In genomic region chr1:95084317-95085176, GRCh38 we compare ENCODE assay signal across 8 cellular contexts. TPM values are rescaled to one million over a fixed set of nuclear protein-coding genes. Genes with fewer than 3 reads are reported as not detected.
DNase-seq lines count a peak whose midpoint lies in the region; ATAC-seq and TF ChIP-seq lines count a peak whose summit lies in the region.

No MANE protein-coding gene starts in this region.

- H3K4me3 ChIP-seq in A673 (ENCODE audit: low read depth, low read length, poor library complexity, severe bottlenecking) (no peak overlapping the region), HAP-1 (no peak overlapping the region)

- no peak overlapping the region for H3K4me3 Mint-ChIP-seq in activated naive CD4-positive, alpha-beta T cell treated with anti-CD3 and anti-CD28 coated beads for 36 hours
- no peak overlapping the region for H3K4me3 Mint-ChIP-seq in stimulated activated naive CD8-positive, alpha-beta T cell treated with anti-CD3 and anti-CD28 coated beads, Interleukin-15, amount 100 ng/mL, for 72 hours

- intact Hi-C loops in A673 (cut with micrococcal nuclease; ENCODE audit: unreplicated experiment), result loop anchor here (1.0 kb wide), 1 partner anchor 149 kb away; no protein-coding TSS in a partner anchor
- intact Hi-C loops in activated naive CD4-positive, alpha-beta T cell treated with anti-CD3 and anti-CD28 coated beads for 36 hours (cut with micrococcal nuclease), result loop anchor here (1.0 kb wide), 1 partner anchor 150 kb away; the partner anchor contains the start of gene RWDD3

- H3K9me3 Mint-ChIP-seq in activated naive CD4-positive, alpha-beta T cell treated with anti-CD3 and anti-CD28 coated beads for 36 hours, result no peaks in the 10 kb centered on the region
- H3K9me3 Mint-ChIP-seq in stimulated activated naive CD8-positive, alpha-beta T cell treated with anti-CD3 and anti-CD28 coated beads, Interleukin-15, amount 100 ng/mL, for 72 hours, result no peaks in the 10 kb centered on the region

- peak; percentile 70 for ATAC-seq in stimulated activated naive CD8-positive, alpha-beta T cell treated with anti-CD3 and anti-CD28 coated beads, Interleukin-15, amount 100 ng/mL, for 72 hours

- CTCF ChIA-PET in A673 (lab: Charles Lee), result interaction anchor here (0.5 to 2.4 kb wide), 3 partner anchors 33 to 149 kb away, joined by 4 to 23 read pairs (median 5); partner anchors contain the start of genes RWDD3 and TLCD4
- CTCF ChIA-PET in activated naive CD4-positive, alpha-beta T cell treated with anti-CD3 and anti-CD28 coated beads for 36 hours (lab: Charles Lee), result interaction anchor here (0.6 to 2.8 kb wide), 24 partner anchors 10 to 279 kb away, joined by 3 to 18 read pairs (median 4); partner anchors contain the start of genes ALG14 and RWDD3

- no peaks in the 10 kb centered on the region for H3K4me1 Mint-ChIP-seq in activated naive CD4-positive, alpha-beta T cell treated with anti-CD3 and anti-CD28 coated beads for 36 hours (ENCODE audit: low read depth)
- no peaks in the 10 kb centered on the region for H3K4me1 Mint-ChIP-seq in stimulated activated naive CD8-positive, alpha-beta T cell treated with anti-CD3 and anti-CD28 coated beads, Interleukin-15, amount 100 ng/mL, for 72 hours

- H3K9me3 ChIP-seq in A673 (ENCODE audit: low read depth, low read length, poor library complexity, severe bottlenecking) (no peaks in the 10 kb centered on the region), HAP-1 (no peaks in the 10 kb centered on the region)

- no peaks in the 10 kb centered on the region for H3K36me3 Mint-ChIP-seq in activated naive CD4-positive, alpha-beta T cell treated with anti-CD3 and anti-CD28 coated beads for 36 hours (ENCODE audit: low read depth)

- no peak overlapping the region for H3K27ac ChIP-seq in A673 (ENCODE audit: low read depth, low read length, poor library complexity, severe bottlenecking)

- H3K27me3 ChIP-seq in A673 (replicated peaks; ENCODE audit: insufficient read depth, low read depth, low read length, poor library complexity) (peaks cover 23% of the 10 kb centered on the region), HAP-1 (ENCODE audit: low read depth) (0 out of 2 replicates have a peak, but pooled peaks cover 3% of the 10 kb centered on the region)

- in situ Hi-C loops in HAP-1 (cut with MboI; ENCODE audit: low sequenced_read_pairs), result no loop called here

- no peaks in the 10 kb centered on the region for H3K4me1 ChIP-seq in A673 (ENCODE audit: insufficient read depth, low read length, poor library complexity, severe bottlenecking)
- H3K4me1 ChIP-seq in HAP-1, result peaks cover 3% of the 10 kb centered on the region; the same call in 1 of the 2 replicates

- no peaks in the 10 kb centered on the region for H3K27me3 Mint-ChIP-seq in activated naive CD4-positive, alpha-beta T cell treated with anti-CD3 and anti-CD28 coated beads for 36 hours (ENCODE audit: low read depth)
- H3K27me3 Mint-ChIP-seq in stimulated activated naive CD8-positive, alpha-beta T cell treated with anti-CD3 and anti-CD28 coated beads, Interleukin-15, amount 100 ng/mL, for 72 hours, result peaks cover 18% of the 10 kb centered on the region

- peak; percentile 87 for TF ChIP-seq CTCF in A673 (conservative IDR thresholded peaks at IDR 0.05; ENCODE audit: low read depth, low read length)

- H3K27ac Mint-ChIP-seq in activated naive CD4-positive, alpha-beta T cell treated with anti-CD3 and anti-CD28 coated beads for 36 hours, result no peak overlapping the region
- no peak overlapping the region for H3K27ac Mint-ChIP-seq in stimulated activated naive CD8-positive, alpha-beta T cell treated with anti-CD3 and anti-CD28 coated beads, Interleukin-15, amount 100 ng/mL, for 72 hours

- DNase-seq in A673 (ENCODE audit: low spot score) (peak; percentile 70), Daoy (ENCODE audit: low read depth) (peak; percentile 58), HAP-1 (ENCODE audit: low spot score in 2 of 2) (peak; percentile 45 to 53), NCI-H1105 (lab: John Stamatoyannopoulos, UW) (peak; percentile 23), iPS-NIHi11 (ENCODE audit: low spot score) (peak; percentile 72), NCI-H187 treated with DMSO at 0.1 percent for 48 hours (lab: John Stamatoyannopoulos, UW) (no peak)
- peak; percentile 38 for DNase-seq in activated naive CD4-positive, alpha-beta T cell treated with anti-CD3 and anti-CD28 coated beads for 36 hours
- DNase-seq in stimulated activated naive CD8-positive, alpha-beta T cell treated with anti-CD3 and anti-CD28 coated beads, Interleukin-15, amount 100 ng/mL, for 72 hours, result peak in 1 of 2 donors; percentile 11

- no TSS peak for BruUV-seq in A673 (replicated peaks; lab: Mats Ljungman, UMichigan)

- POLR2A ChIA-PET in A673 (lab: Charles Lee; ENCODE audit: low non-redundant PET), result no interaction called here

- H3K36me3 ChIP-seq in A673 (ENCODE audit: insufficient read depth, low read length, poor library complexity, severe bottlenecking) (no peaks in the 10 kb centered on the region), HAP-1 (replicated peaks) (no peaks in the 10 kb centered on the region)

RNA-seq across cellular contexts. Expression of gene ALG14, which starts 11.8 kb away (rescaled TPM):
- 6.4 and 11.3 TPM in 2 replicates for total RNA-seq in A673 (2021)
- 2.8 and 3.1 TPM in 2 replicates for total RNA-seq in Daoy (2014; rRNA removed; shearing (Covaris generic))
- 1 to 10 TPM; 4.1 to 6.2 TPM for total RNA-seq in activated naive CD4-positive, alpha-beta T cell treated with anti-CD3 and anti-CD28 coated beads for 36 hours

RNA-seq across cellular contexts. Expression of gene TLCD4, which starts 32.6 kb away (rescaled TPM):
- total RNA-seq in A673 (2021), result 0.11 TPM in 1 of 2 replicates, not detected in the other
- total RNA-seq in Daoy (2014; rRNA removed; shearing (Covaris generic)), result 5.7 and 7.6 TPM in 2 replicates
- under 1 TPM; 0.07 to 0.12 TPM for total RNA-seq in activated naive CD4-positive, alpha-beta T cell treated with anti-CD3 and anti-CD28 coated beads for 36 hours
